9 cellular contexts compared by ENCODE assay signal in genomic region chr6:152380351-152380767, GRCh38.
DNase-seq lines count a peak whose midpoint lies in the region; ATAC-seq and TF ChIP-seq lines count a peak whose summit lies in the region.
"Had no signal": no experiment of that assay in that cellular context is flagged by ENCODE, and none has a peak within 500 bp of the region (broad histone marks: within the 10 kb centered on the region; RNA-seq: fewer than 3 reads in every experiment).

No MANE protein-coding gene starts in this region.

- no peak overlapping the region for H3K27ac ChIP-seq in HUES48 (ENCODE audit: low read depth, low read length)
- H3K27ac ChIP-seq in cingulate gyrus (ENCODE audit: low read depth, low read length), result peak overlapping the region; percentile 78
- peak overlapping the region; percentile 89 for H3K27ac ChIP-seq in lower lobe of right lung
- H3K27ac ChIP-seq in thoracic aorta, result peak overlapping the region; percentile 86 to 97

- H3K9ac ChIP-seq in HUES48 (ENCODE audit: low read depth, low read length), result no peak overlapping the region; the same call in 1 of the 2 replicates

- no peak for DNase-seq in lower lobe of right lung
- DNase-seq in thoracic aorta (ENCODE audit: low spot score), result no peak
- no peak for DNase-seq in AG08396 (ENCODE audit: low spot score)
- DNase-seq in activated naive CD4-positive, alpha-beta T cell treated with anti-CD3 and anti-CD28 coated beads, Interleukin-2, amount 10 ng/mL, durations not matched to agents 7 days and 5 days, result no peak
- DNase-seq in cerebellum (ENCODE audit: low spot score), result no peak

- H3K36me3 ChIP-seq in HUES48 (ENCODE audit: control insufficient read depth, insufficient read depth, low read length) (no peaks in the 10 kb centered on the region), lower lobe of right lung (peaks cover 15% of the 10 kb centered on the region), thoracic aorta (peaks cover 9% of the 10 kb centered on the region)
- H3K36me3 ChIP-seq: HAP-1 had no signal

- H3K4me1 Mint-ChIP-seq in activated naive CD4-positive, alpha-beta T cell treated with anti-CD3 and anti-CD28 coated beads, Interleukin-2, amount 10 ng/mL, durations not matched to agents 7 days and 5 days, result no peaks in the 10 kb centered on the region

- peaks cover 10% of the 10 kb centered on the region for H3K27me3 Mint-ChIP-seq in activated naive CD4-positive, alpha-beta T cell treated with anti-CD3 and anti-CD28 coated beads, Interleukin-2, amount 10 ng/mL, durations not matched to agents 7 days and 5 days

- H3K4me1 ChIP-seq in HUES48 (ENCODE audit: control insufficient read depth, insufficient read depth, low read length) (no peaks in the 10 kb centered on the region), lower lobe of right lung (peaks cover 9% of the 10 kb centered on the region), thoracic aorta (ENCODE audit: control insufficient read depth in 1 of 2, low read depth in 2 of 2) (peaks cover 0 to 45% of the 10 kb centered on the region in 2 donors)

- H3K4me3 Mint-ChIP-seq in activated naive CD4-positive, alpha-beta T cell treated with anti-CD3 and anti-CD28 coated beads, Interleukin-2, amount 10 ng/mL, durations not matched to agents 7 days and 5 days, result no peak overlapping the region

- ATAC-seq in lower lobe of right lung, result peak; percentile 68 to 69
- peak; percentile 78 for ATAC-seq in thoracic aorta (ENCODE audit: insufficient number of reproducible peaks, low FRiP score, low read depth)
- ATAC-seq in HG03280 (IDR thresholded peaks at IDR 0.05; ENCODE audit: unreplicated experiment), result no peak

- no peaks in the 10 kb centered on the region for H3K9me3 ChIP-seq in HUES48 (ENCODE audit: control insufficient read depth, insufficient read depth, low read length)
- H3K9me3 ChIP-seq in lower lobe of right lung, result no peaks in the 10 kb centered on the region
- H3K9me3 ChIP-seq in thoracic aorta, result no peaks in the 10 kb centered on the region
- H3K9me3 ChIP-seq: HAP-1 had no signal

- H3K27me3 ChIP-seq in HUES48 (ENCODE audit: control insufficient read depth, insufficient read depth, low read length), result no peaks in the 10 kb centered on the region
- no peaks in the 10 kb centered on the region for H3K27me3 ChIP-seq in lower lobe of right lung (ENCODE audit: low read depth)
- H3K27me3 ChIP-seq in thoracic aorta (replicated peaks; ENCODE audit: insufficient read depth), result no peaks in the 10 kb centered on the region

- intact Hi-C loops in lower lobe of right lung (cut with DNase I), result no loop called here

- CTCF ChIA-PET in activated naive CD4-positive, alpha-beta T cell treated with anti-CD3 and anti-CD28 coated beads, Interleukin-2, amount 10 ng/mL, durations not matched to agents 7 days and 5 days (lab: Charles Lee), result no interaction called here

- TF ChIP-seq CTCF in lower lobe of right lung (IDR thresholded peaks at IDR 0.05) (no peak), thoracic aorta (IDR thresholded peaks at IDR 0.05) (no peak)

- no peak overlapping the region for H3K27ac Mint-ChIP-seq in activated naive CD4-positive, alpha-beta T cell treated with anti-CD3 and anti-CD28 coated beads, Interleukin-2, amount 10 ng/mL, durations not matched to agents 7 days and 5 days

- H3K36me3 Mint-ChIP-seq in activated naive CD4-positive, alpha-beta T cell treated with anti-CD3 and anti-CD28 coated beads, Interleukin-2, amount 10 ng/mL, durations not matched to agents 7 days and 5 days, result no peaks in the 10 kb centered on the region

- no peaks in the 10 kb centered on the region for H3K9me3 Mint-ChIP-seq in activated naive CD4-positive, alpha-beta T cell treated with anti-CD3 and anti-CD28 coated beads, Interleukin-2, amount 10 ng/mL, durations not matched to agents 7 days and 5 days

- peak overlapping the region; percentile 18; the same call in 1 of the 2 replicates for H3K4me3 ChIP-seq in HUES48 (ENCODE audit: low read depth, low read length)
- H3K4me3 ChIP-seq in lower lobe of right lung, result peak overlapping the region; percentile 59
- peak overlapping the region; percentile 73 for H3K4me3 ChIP-seq in thoracic aorta

Comparison
In these comparisons a context has a peak if more than half of its experiments do, and no peak if none do; other contexts are left out.
1. H3K4me3 ChIP-seq: peak in every context shown above with its lines; median percentile 73 in thoracic aorta; 59 in lower lobe of right lung; 18 in HUES48.